Comparison of ENCODE assay signal across 9 cellular contexts in genomic region chr7:7861211-7861633, GRCh38.
DNase-seq lines count a peak whose midpoint lies in the region; ATAC-seq, FAIRE-seq and TF ChIP-seq lines count a peak whose summit lies in the region.
"Had no signal": no experiment of that assay in that cellular context is flagged by ENCODE, and none has a peak within 500 bp of the region (broad histone marks: within the 10 kb centered on the region; RNA-seq: fewer than 3 reads in every experiment).

No MANE protein-coding gene starts in this region.

- peak overlapping the region; percentile 66 for H3K27ac Mint-ChIP-seq in osteocyte (ENCODE audit: unreplicated experiment)

- H3K27me3 ChIP-seq in body of pancreas (no peaks in the 10 kb centered on the region), colonic mucosa (no peaks in the 10 kb centered on the region), HAP-1 (ENCODE audit: low read depth) (no peaks in the 10 kb centered on the region)

- in situ Hi-C loops in HAP-1 (cut with MboI; ENCODE audit: low sequenced_read_pairs): no loop called here

- H3K4me1 ChIP-seq in body of pancreas (peaks cover 10% of the 10 kb centered on the region), colonic mucosa (no peaks in the 10 kb centered on the region), HAP-1 (no peaks in the 10 kb centered on the region)

- H3K4me1 Mint-ChIP-seq in osteocyte (ENCODE audit: unreplicated experiment): peaks cover 18% of the 10 kb centered on the region

- no peak for DNase-seq in GM12892 (ENCODE audit: insufficient read length)
- peak; percentile 88 for DNase-seq in NCI-H187 treated with DMSO at 0.1 percent for 48 hours (lab: John Stamatoyannopoulos, UW)
- peak in 2 of 4 donors; percentile 27 to 29 for DNase-seq in body of pancreas
- DNase-seq in osteocyte (ENCODE audit: extremely low spot score, unreplicated experiment): no peak
- no peak for DNase-seq in activated effector memory CD4-positive, alpha-beta T cell treated with Interleukin-2 at 50 U/mL for 16 hours
- DNase-seq in stimulated activated CD4-positive, alpha-beta T cell treated with anti-CD3 and anti-CD28 coated beads, Interleukin-4, amount 100 ng/mL, for 24 hours: no peak
- DNase-seq in colonic mucosa: no peak
- DNase-seq in HAP-1 (ENCODE audit: low spot score in 2 of 2): no peak

- H3K9ac ChIP-seq in colonic mucosa (ENCODE audit: low read depth in 2 of 2, low read length in 2 of 2): no peak overlapping the region

- no peaks in the 10 kb centered on the region for H3K9me3 ChIP-seq in body of pancreas
- H3K9me3 ChIP-seq in colonic mucosa: no peaks in the 10 kb centered on the region
- no peaks in the 10 kb centered on the region for H3K9me3 ChIP-seq in HAP-1

- peak; percentile 67 for FAIRE-seq in GM12892 (lab: Jason Lieb, UNC)

- TF ChIP-seq POLR2A in GM12892 (IDR thresholded peaks at IDR 0.05; ENCODE audit: low read depth, low read length): no peak
- TF ChIP-seq POLR2A in body of pancreas (IDR thresholded peaks at IDR 0.05): no peak

- no peak overlapping the region for H3K4me3 ChIP-seq in body of pancreas
- no peak overlapping the region for H3K4me3 ChIP-seq in colonic mucosa
- H3K4me3 ChIP-seq in HAP-1: no peak overlapping the region
- H3K4me3 ChIP-seq: coronary artery had no signal

- TF ChIP-seq CTCF in body of pancreas (IDR thresholded peaks at IDR 0.05): no peak
- TF ChIP-seq CTCF in osteocyte (IDR thresholded peaks at IDR 0.05): no peak
- TF ChIP-seq CTCF in colonic mucosa (IDR thresholded peaks at IDR 0.05): no peak

- no peaks in the 10 kb centered on the region for H3K9me3 Mint-ChIP-seq in osteocyte (ENCODE audit: unreplicated experiment)

- H3K4me3 Mint-ChIP-seq in osteocyte (ENCODE audit: unreplicated experiment): peak overlapping the region; percentile 33

- ATAC-seq in body of pancreas: peak; percentile 53

- WGBS in body of pancreas, 2 donors: 44 to 54% methylated on average over 1 of the region's 1 CpG

- intact Hi-C loops in body of pancreas (cut with DNase I) (no loop called here), colonic mucosa (cut with DNase I) (no loop called here)

- H3K27ac ChIP-seq in body of pancreas (no peak overlapping the region), colonic mucosa (no peak overlapping the region)
- H3K27ac ChIP-seq: coronary artery had no signal

- no peaks in the 10 kb centered on the region for H3K27me3 Mint-ChIP-seq in osteocyte (ENCODE audit: unreplicated experiment)

- H3K36me3 ChIP-seq in body of pancreas (replicated peaks in 1 of 2; ENCODE audit: insufficient read depth in 1 of 2, low read depth in 2 of 2): no peaks in the 10 kb centered on the region
- H3K36me3 ChIP-seq in colonic mucosa: no peaks in the 10 kb centered on the region
- no peaks in the 10 kb centered on the region for H3K36me3 ChIP-seq in HAP-1 (replicated peaks)

- H3K36me3 Mint-ChIP-seq in osteocyte (ENCODE audit: unreplicated experiment): peaks cover 2% of the 10 kb centered on the region
